ENCODE assay signal across 14 cellular contexts in genomic region chr18:23138470-23138869, GRCh38. TPM values are rescaled to one million over a fixed set of nuclear protein-coding genes. Genes with fewer than 3 reads are reported as not detected.
A peak's percentile ranks its signal among the peaks of the same experiment; 100 is the strongest.
DNase-seq lines count a peak whose midpoint lies in the region; ATAC-seq lines count a peak whose summit lies in the region.
"Had no signal": no experiment of that assay in that cellular context is flagged by ENCODE, and none has a peak within 500 bp of the region (broad histone marks: within the 10 kb centered on the region; RNA-seq: fewer than 3 reads in every experiment).

No MANE protein-coding gene starts in this region.

- no peak overlapping the region for H3K9ac ChIP-seq in iPS-20b (ENCODE audit: low read depth, low read length)

- H3K4me3 ChIP-seq in iPS-20b (ENCODE audit: low read length): peak overlapping the region; percentile 77; the same call in 1 of the 2 replicates

- H3K9me3 ChIP-seq in iPS-20b (ENCODE audit: insufficient read depth, low read depth, low read length): no peaks in the 10 kb centered on the region
- H3K9me3 ChIP-seq: BLaER1 treated with 17β-estradiol and CSF1 and Interleukin-3, amounts not matched to agents 10 nM and 100 nM had no signal

- H3K27me3 Mint-ChIP-seq in activated T-cell treated with anti-CD3 and anti-CD28 coated beads, Interleukin-2, amount 50 U/mL, for 72 hours (ENCODE audit: low read depth): peaks cover 32% of the 10 kb centered on the region

- peaks cover 25% of the 10 kb centered on the region for H3K4me1 Mint-ChIP-seq in activated T-cell treated with anti-CD3 and anti-CD28 coated beads, Interleukin-2, amount 50 U/mL, for 72 hours (ENCODE audit: low read depth)

- peaks cover 29% of the 10 kb centered on the region for H3K27me3 ChIP-seq in iPS-20b (ENCODE audit: insufficient read depth, low read length)

- H3K27ac Mint-ChIP-seq in activated T-cell treated with anti-CD3 and anti-CD28 coated beads, Interleukin-2, amount 50 U/mL, for 72 hours: no peak overlapping the region

- H3K4me1 ChIP-seq in iPS-20b (ENCODE audit: insufficient read depth, low read length): peaks cover 20% of the 10 kb centered on the region

- H3K4me3 Mint-ChIP-seq in activated T-cell treated with anti-CD3 and anti-CD28 coated beads, Interleukin-2, amount 50 U/mL, for 72 hours: no peak overlapping the region

- peak; percentile 60 for DNase-seq in DMS53 treated with DMSO at 0.1 percent for 48 hours (lab: John Stamatoyannopoulos, UW; ENCODE audit: unreplicated experiment)
- peak; percentile 29 to 65 for DNase-seq in NCI-H187 (lab: John Stamatoyannopoulos, UW)
- peak; percentile 14 for DNase-seq in SHP77 treated with DMSO at 0.1 percent for 48 hours (lab: John Stamatoyannopoulos, UW)
- DNase-seq in NCI-H446 treated with DMSO at 0.1 percent for 48 hours (lab: John Stamatoyannopoulos, UW): no peak
- no peak for DNase-seq in activated T-cell treated with anti-CD3 and anti-CD28 coated beads, Interleukin-2, amount 50 U/mL, for 72 hours
- DNase-seq in HuH-7.5 (ENCODE audit: low spot score): no peak
- DNase-seq in UCSD-AML1 (lab: John Stamatoyannopoulos, UW; ENCODE audit: unreplicated experiment): no peak
- DNase-seq: activated gamma-delta T cell treated with Interleukin-2 at 50 U/mL for 16 hours, foreskin fibroblast, mammary epithelial cell had no signal

- peaks cover 0 to 4% of the 10 kb centered on the region in 2 donors for H3K36me3 Mint-ChIP-seq in activated T-cell treated with anti-CD3 and anti-CD28 coated beads, Interleukin-2, amount 50 U/mL, for 72 hours (ENCODE audit: insufficient read depth in 2 of 2)

- H3K9me3 Mint-ChIP-seq in activated T-cell treated with anti-CD3 and anti-CD28 coated beads, Interleukin-2, amount 50 U/mL, for 72 hours: no peaks in the 10 kb centered on the region

- H3K36me3 ChIP-seq in iPS-20b (ENCODE audit: insufficient read depth, low read depth, low read length): peaks cover 12% of the 10 kb centered on the region; the same call in 1 of the 2 replicates

- H3K27ac ChIP-seq in iPS-20b (ENCODE audit: low read length): no peak overlapping the region
- H3K27ac ChIP-seq: BLaER1 treated with 17β-estradiol and CSF1 and Interleukin-3, amounts not matched to agents 10 nM and 100 nM had no signal

- ATAC-seq in activated T-cell treated with anti-CD3 and anti-CD28 coated beads, Interleukin-2, amount 50 U/mL, for 72 hours (replicated peaks in 1 of 2): no peak
- ATAC-seq: activated CD4-positive, CD25-positive, alpha-beta regulatory T cell treated with anti-CD3 and anti-CD28 coated beads, Interleukin-2, amount 50 U/mL, for 24 hours; HCT116 had no signal

RNA-seq across cellular contexts. Expression of gene CABLES1, which starts 3.2 kb away (rescaled TPM):
- 10 to 100 TPM in 1 of 2 donors, 1 to 10 TPM in 1; 5.5 to 15.0 TPM for total RNA-seq in activated T-cell treated with anti-CD3 and anti-CD28 coated beads, Interleukin-2, amount 50 U/mL, for 72 hours

Comparison
In these comparisons a context has a peak if more than half of its experiments do, and no peak if none do; other contexts are left out.
1. DNase-seq: peak in DMS53 treated with DMSO at 0.1 percent for 48 hours (single experiment), NCI-H187 (2 of 2) and SHP77 treated with DMSO at 0.1 percent for 48 hours (single experiment); none in NCI-H446 treated with DMSO at 0.1 percent for 48 hours (single experiment), activated T-cell treated with anti-CD3 and anti-CD28 coated beads, Interleukin-2, amount 50 U/mL, for 72 hours (0 of 2), HuH-7.5 (single experiment) and UCSD-AML1 (single experiment).